9 cellular contexts compared by ENCODE assay signal in genomic region chr14:81269100-81269978, GRCh38. TPM values are rescaled to one million over a fixed set of nuclear protein-coding genes. Genes with fewer than 3 reads are reported as not detected.
A peak's percentile ranks its signal among the peaks of the same experiment; 100 is the strongest.
DNase-seq lines count a peak whose midpoint lies in the region; ATAC-seq and TF ChIP-seq lines count a peak whose summit lies in the region.
"Had no signal": no experiment of that assay in that cellular context is flagged by ENCODE, and none has a peak within 500 bp of the region (broad histone marks: within the 10 kb centered on the region; RNA-seq: fewer than 3 reads in every experiment).

No MANE protein-coding gene starts in this region.

- TF ChIP-seq CTCF in fibroblast of pulmonary artery (IDR thresholded peaks at IDR 0.05; ENCODE audit: low read length, missing control alignments) = peak; percentile 79
- peak; percentile 64 for TF ChIP-seq CTCF in neutrophil (IDR thresholded peaks at IDR 0.05)

- H3K9me3 Mint-ChIP-seq in T-cell = no peaks in the 10 kb centered on the region
- H3K9me3 Mint-ChIP-seq: T-helper 1 cell treated with Interleukin-12 subunit alpha and Interleukin-12 subunit beta and Interleukin-4 antibody, amounts not matched to agents 30 μg/mL and 1 μg/mL, for 36 hours had no signal

- H3K27me3 Mint-ChIP-seq in T-cell = peaks cover 10 to 17% of the 10 kb centered on the region in 2 donors

- no peak overlapping the region for H3K27ac Mint-ChIP-seq in T-cell
- H3K27ac Mint-ChIP-seq: T-helper 1 cell treated with Interleukin-12 subunit alpha and Interleukin-12 subunit beta and Interleukin-4 antibody, amounts not matched to agents 30 μg/mL and 1 μg/mL, for 36 hours had no signal

- CTCF ChIA-PET in T-cell (lab: Charles Lee) = interaction anchor here (0.6 to 2.9 kb wide), 16 partner anchors 9 to 195 kb away, joined by 3 to 21 read pairs (median 3); partner anchors contain the start of gene GTF2A1 (in 1 of the 2)

- H3K4me3 Mint-ChIP-seq in T-cell = no peak overlapping the region
- H3K4me3 Mint-ChIP-seq: T-helper 1 cell treated with Interleukin-12 subunit alpha and Interleukin-12 subunit beta and Interleukin-4 antibody, amounts not matched to agents 30 μg/mL and 1 μg/mL, for 36 hours had no signal

- no peaks in the 10 kb centered on the region for H3K36me3 Mint-ChIP-seq in T-cell

- no peak overlapping the region for H3K27ac ChIP-seq in neutrophil

- no peaks in the 10 kb centered on the region for H3K36me3 ChIP-seq in neutrophil

- no peaks in the 10 kb centered on the region for H3K27me3 ChIP-seq in neutrophil

- H3K4me3 ChIP-seq in fibroblast of pulmonary artery (replicated peaks; ENCODE audit: low read depth, low read length) (no peak overlapping the region), neutrophil (ENCODE audit: low read depth in 1 of 2, low read length in 1 of 2) (no peak overlapping the region)

- H3K9me3 ChIP-seq in neutrophil = no peaks in the 10 kb centered on the region

- H3K4me1 ChIP-seq in neutrophil (ENCODE audit: control insufficient read depth in 1 of 2, insufficient read depth in 1 of 2, low read depth in 1 of 2, low read length in 1 of 2) = peaks cover 0 to 7% of the 10 kb centered on the region in 2 experiments

- POLR2A ChIA-PET in T-cell (lab: Charles Lee) = no interaction called here

- DNase-seq in CD1c-positive myeloid dendritic cell (ENCODE audit: extremely low spot score) (peak; percentile 79), NCI-H187 (lab: John Stamatoyannopoulos, UW) (peak; percentile 61 to 78), T-cell (no peak), fibroblast of pulmonary artery (ENCODE audit: low read depth) (peak; percentile 77), islet precursor cell (no peak)

- peaks cover 0 to 6% (median 4%) of the 10 kb centered on the region in 3 donors for H3K4me1 Mint-ChIP-seq in T-cell

- peak; percentile 76 for ATAC-seq in GM18508 (IDR thresholded peaks at IDR 0.05; ENCODE audit: insufficient read depth, unreplicated experiment)
- peak; percentile 71 for ATAC-seq in HG02973 (IDR thresholded peaks at IDR 0.05; ENCODE audit: unreplicated experiment)
- ATAC-seq in T-cell (replicated peaks in 1 of 4) = peak; percentile 37 to 67 (median 48)

RNA-seq across cellular contexts. Expression of gene GTF2A1, which starts 48.6 kb away (rescaled TPM):
- 10 to 100 TPM; 21.2 to 34.1 (median 29.3) TPM for total RNA-seq in T-cell

Comparison
In these comparisons a context has a peak if more than half of its experiments do, and no peak if none do; other contexts are left out.
1. DNase-seq: peak in CD1c-positive myeloid dendritic cell (single experiment), NCI-H187 (2 of 2) and fibroblast of pulmonary artery (single experiment); none in T-cell (0 of 34) and islet precursor cell (single experiment).
2. Peak in every context shown above with its lines, with median percentiles within 50 percentile points of each other: ATAC-seq.